Comparison of ENCODE assay signal across 8 cellular contexts in genomic region chr1:67052741-67053534, GRCh38. TPM values are rescaled to one million over a fixed set of nuclear protein-coding genes. Genes with fewer than 3 reads are reported as not detected.
DNase-seq lines count a peak whose midpoint lies in the region; ATAC-seq and TF ChIP-seq lines count a peak whose summit lies in the region.

No MANE protein-coding gene starts in this region.

- H3K9ac ChIP-seq in mucosa of stomach (ENCODE audit: low read length) = peak overlapping the region; percentile 89

- TF ChIP-seq POLR2A in thyroid gland (IDR thresholded peaks at IDR 0.05) = no peak

- no peaks in the 10 kb centered on the region for H4K20me1 ChIP-seq in GM23338 (replicated peaks; ENCODE audit: insufficient read depth)

- H3K9me3 ChIP-seq in KOPT-K1 (ENCODE audit: insufficient read depth, low read length, poor library complexity, severe bottlenecking) = no peaks in the 10 kb centered on the region
- H3K9me3 ChIP-seq in esophagus (ENCODE audit: control insufficient read depth in 2 of 2, insufficient read depth in 1 of 2, low read depth in 1 of 2, low read length in 1 of 2) = no peaks in the 10 kb centered on the region
- H3K9me3 ChIP-seq in mucosa of stomach (ENCODE audit: control insufficient read depth, low read length) = no peaks in the 10 kb centered on the region
- no peaks in the 10 kb centered on the region for H3K9me3 ChIP-seq in thyroid gland

- ATAC-seq in GM23338 = peak; percentile 20

- no peaks in the 10 kb centered on the region for H3K9me2 ChIP-seq in GM23338 (ENCODE audit: insufficient read depth)

- peak overlapping the region; percentile 85 for H3K4me3 ChIP-seq in GM23338
- H3K4me3 ChIP-seq in esophagus (ENCODE audit: low read depth in 1 of 2, low read length in 2 of 2) = peak overlapping the region; percentile 72 to 85
- H3K4me3 ChIP-seq in mucosa of stomach (ENCODE audit: low read length) = peak overlapping the region; percentile 91
- H3K4me3 ChIP-seq in thyroid gland (replicated peaks in 1 of 3) = peak overlapping the region; percentile 67 to 93 (median 83)

- intact Hi-C loops in activated CD4-positive, alpha-beta T cell treated with anti-CD3 and anti-CD28 coated beads, Interleukin-2, amount 10 ng/mL, durations not matched to agents 24 days and 14 days (cut with micrococcal nuclease) = loop anchor here (1.0 to 10.0 kb wide), 8 partner anchors 56 to 632 kb away; partner anchors contain the start of genes DNAI4, GADD45A and MIER1
- intact Hi-C loops in thyroid gland (cut with DNase I) = no loop called here

- H3K4me1 ChIP-seq in GM23338 (ENCODE audit: insufficient read depth) (peaks cover 11% of the 10 kb centered on the region), esophagus (ENCODE audit: control insufficient read depth in 2 of 2, insufficient read depth in 2 of 2, low read length in 1 of 2) (no peaks in the 10 kb centered on the region), mucosa of stomach (ENCODE audit: control insufficient read depth, insufficient read depth, low read length) (peaks cover 9% of the 10 kb centered on the region), thyroid gland (peaks cover 10% of the 10 kb centered on the region in 2 donors)

- H3K4me3 Mint-ChIP-seq in GM23338 = peak overlapping the region; percentile 72
- peak overlapping the region; percentile 86 for H3K4me3 Mint-ChIP-seq in activated CD4-positive, alpha-beta T cell treated with anti-CD3 and anti-CD28 coated beads, Interleukin-2, amount 10 ng/mL, durations not matched to agents 24 days and 14 days

- H3K79me2 ChIP-seq in GM23338 (replicated peaks; ENCODE audit: insufficient read depth) = no peaks in the 10 kb centered on the region

- WGBS in esophagus, 2 donors = 2% methylated on average over 25 of the region's 25 CpGs
- 5 to 6% methylated on average over 23 to 25 of the region's 25 CpGs for WGBS in thyroid gland, 2 donors

- H3K36me3 ChIP-seq in GM23338 (ENCODE audit: insufficient read depth) (no peaks in the 10 kb centered on the region), KOPT-K1 (ENCODE audit: insufficient read depth, low read length) (peaks cover 32% of the 10 kb centered on the region), esophagus (ENCODE audit: control insufficient read depth in 2 of 2, insufficient read depth in 2 of 2, low read length in 1 of 2) (no peaks in the 10 kb centered on the region), mucosa of stomach (ENCODE audit: control insufficient read depth, insufficient read depth, low read length) (no peaks in the 10 kb centered on the region), thyroid gland (peaks cover 0 to 11% of the 10 kb centered on the region in 2 donors)

- peak overlapping the region; percentile 96; the same call in 1 of the 2 replicates for H2AFZ ChIP-seq in GM23338

- no peak overlapping the region for H3K27ac ChIP-seq in GM23338 (ENCODE audit: low read depth)
- peak overlapping the region; percentile 86 for H3K27ac ChIP-seq in KOPT-K1 (ENCODE audit: low read depth, low read length, poor library complexity, severe bottlenecking)
- peak overlapping the region; percentile 89 to 92 for H3K27ac ChIP-seq in esophagus (ENCODE audit: low read depth in 2 of 2, low read length in 1 of 2)
- H3K27ac ChIP-seq in thyroid gland = peak overlapping the region; percentile 81 to 97 (median 96)

- H3K27me3 Mint-ChIP-seq in GM23338 (ENCODE audit: insufficient read depth, low read depth, poor library complexity) = no peaks in the 10 kb centered on the region
- H3K27me3 Mint-ChIP-seq in activated CD4-positive, alpha-beta T cell treated with anti-CD3 and anti-CD28 coated beads, Interleukin-2, amount 10 ng/mL, durations not matched to agents 24 days and 14 days = peaks cover 4% of the 10 kb centered on the region

- H3K36me3 Mint-ChIP-seq in GM23338 (ENCODE audit: low read depth) = no peaks in the 10 kb centered on the region; the same call in 1 of the 3 replicates
- H3K36me3 Mint-ChIP-seq in activated CD4-positive, alpha-beta T cell treated with anti-CD3 and anti-CD28 coated beads, Interleukin-2, amount 10 ng/mL, durations not matched to agents 24 days and 14 days (ENCODE audit: low read depth) = peaks cover 23% of the 10 kb centered on the region

- H3K27ac Mint-ChIP-seq in GM23338 = no peak overlapping the region
- H3K27ac Mint-ChIP-seq in activated CD4-positive, alpha-beta T cell treated with anti-CD3 and anti-CD28 coated beads, Interleukin-2, amount 10 ng/mL, durations not matched to agents 24 days and 14 days = peak overlapping the region; percentile 87

- peak overlapping the region; percentile 93 for H3K4me2 ChIP-seq in GM23338

- peaks cover 14% of the 10 kb centered on the region for H3K4me1 Mint-ChIP-seq in GM23338
- peaks cover 28% of the 10 kb centered on the region for H3K4me1 Mint-ChIP-seq in activated CD4-positive, alpha-beta T cell treated with anti-CD3 and anti-CD28 coated beads, Interleukin-2, amount 10 ng/mL, durations not matched to agents 24 days and 14 days

- DNase-seq in NCI-H1417 (lab: John Stamatoyannopoulos, UW) (peak in 2 of 3 experiments; percentile 18 to 65), NCI-H1417 treated with DMSO at 0.1 percent for 48 hours (lab: John Stamatoyannopoulos, UW) (no peak), GM23338 (ENCODE audit: low spot score) (peak; percentile 36), thyroid gland (peak; percentile 61 to 65)
- peak; percentile 65 for DNase-seq in activated CD4-positive, alpha-beta T cell treated with anti-CD3 and anti-CD28 coated beads, Interleukin-2, amount 10 ng/mL, durations not matched to agents 24 days and 14 days

- no peaks in the 10 kb centered on the region for H3F3A ChIP-seq in GM23338 (replicated peaks; ENCODE audit: low read depth)

- TF ChIP-seq CTCF in GM23338 (conservative IDR thresholded peaks at IDR 0.05; ENCODE audit: low read depth in 2 of 2) (no peak), thyroid gland (IDR thresholded peaks at IDR 0.05) (no peak)

- H3K9me3 Mint-ChIP-seq in GM23338 = no peaks in the 10 kb centered on the region; the same call in 2 of the 3 replicates
- H3K9me3 Mint-ChIP-seq in activated CD4-positive, alpha-beta T cell treated with anti-CD3 and anti-CD28 coated beads, Interleukin-2, amount 10 ng/mL, durations not matched to agents 24 days and 14 days = no peaks in the 10 kb centered on the region

- H3K27me3 ChIP-seq in GM23338 (ENCODE audit: insufficient read depth) (peaks cover 18% of the 10 kb centered on the region), esophagus (ENCODE audit: control insufficient read depth in 1 of 2, insufficient read depth in 2 of 2, low read length in 2 of 2) (no peaks in the 10 kb centered on the region), mucosa of stomach (ENCODE audit: control insufficient read depth, insufficient read depth, low read length) (no peaks in the 10 kb centered on the region), thyroid gland (no peaks in the 10 kb centered on the region)

TF ChIP-seq in GM23338, 12 proteins besides CTCF, POLR2A, EP300 and RAD21 (continues in another document):
- TF ChIP-seq ZNF114 (CRISPR knock-in tag; IDR thresholded peaks at IDR 0.05) (no peak), JUNB (IDR thresholded peaks at IDR 0.05; ENCODE audit: unreplicated experiment) (no peak), ETS1 (IDR thresholded peaks at IDR 0.05) (no peak), EZH2phosphoT487 (IDR thresholded peaks at IDR 0.05; ENCODE audit: unreplicated experiment) (no peak)

RNA-seq across cellular contexts. Expression of gene SLC35D1, which starts 1.0 kb away (rescaled TPM):
- 2.8 and 3.0 TPM in 2 replicates for total RNA-seq in GM23338 (2014; rRNA removed; shearing (Covaris generic))
- polyA plus RNA-seq in GM23338 (2016; fragmentation: Nextera tagmentation; extraction: Ambion mirVana) = 0.68 and 0.82 TPM in 2 replicates
- total RNA-seq in activated CD4-positive, alpha-beta T cell treated with anti-CD3 and anti-CD28 coated beads, Interleukin-2, amount 10 ng/mL, durations not matched to agents 24 days and 14 days = 15.9 and 16.1 TPM in 2 replicates
- 1 to 10 TPM; 1.5 to 3.0 TPM for polyA plus RNA-seq in esophagus
- total RNA-seq in thyroid gland = 10 to 100 TPM; 15.3 to 22.7 (median 17.0) TPM
